In genomic region chr11:19892876-19893275, GRCh38 we compare ENCODE assay signal across 14 cellular contexts.
"Had no signal": no experiment of that assay in that cellular context is flagged by ENCODE, and none has a peak within 500 bp of the region (broad histone marks: within the 10 kb centered on the region; RNA-seq: fewer than 3 reads in every experiment).

No MANE protein-coding gene starts in this region.

- H3K4me1 Mint-ChIP-seq: activated CD4-positive, alpha-beta T cell treated with anti-CD3 and anti-CD28 coated beads, Interleukin-2, amount 10 ng/mL, durations not matched to agents 7 days and 5 days; activated naive CD4-positive, alpha-beta T cell treated with anti-CD3 and anti-CD28 coated beads, Interleukin-2, amount 10 ng/mL, durations not matched to agents 7 days and 5 days; immature natural killer cell; naive thymus-derived CD4-positive, alpha-beta T cell had no signal

- H3K36me3 Mint-ChIP-seq: activated naive CD4-positive, alpha-beta T cell treated with anti-CD3 and anti-CD28 coated beads, Interleukin-2, amount 10 ng/mL, durations not matched to agents 7 days and 5 days; immature natural killer cell had no signal

- H3K79me2 ChIP-seq: parathyroid adenoma had no signal

- H3K4me3 Mint-ChIP-seq: activated CD4-positive, alpha-beta T cell treated with anti-CD3 and anti-CD28 coated beads, Interleukin-2, amount 10 ng/mL, durations not matched to agents 7 days and 5 days; activated naive CD4-positive, alpha-beta T cell treated with anti-CD3 and anti-CD28 coated beads, Interleukin-2, amount 10 ng/mL, durations not matched to agents 7 days and 5 days; immature natural killer cell; naive thymus-derived CD4-positive, alpha-beta T cell; stimulated activated naive CD8-positive, alpha-beta T cell treated with anti-CD3 and anti-CD28 coated beads, Interleukin-15, Interleukin-2, amounts not matched to agents 100 ng/mL and 50 ng/mL, for 24 hours had no signal

- H3K9me3 Mint-ChIP-seq: activated CD4-positive, alpha-beta T cell treated with anti-CD3 and anti-CD28 coated beads, Interleukin-2, amount 10 ng/mL, durations not matched to agents 7 days and 5 days; activated naive CD4-positive, alpha-beta T cell treated with anti-CD3 and anti-CD28 coated beads, Interleukin-2, amount 10 ng/mL, durations not matched to agents 7 days and 5 days; activated T-helper 2 cell treated with anti-CD3 and anti-CD28 coated beads, Interferon-gamma antibody, Interleukin-2, Interleukin-4, amounts not matched to agents 10 μg/mL and 5 μg/mL and 100 μg/mL, durations not matched to agents 14 hours and 24 hours and 36 hours; immature natural killer cell; stimulated activated naive CD8-positive, alpha-beta T cell treated with anti-CD3 and anti-CD28 coated beads, Interleukin-15, Interleukin-2, amounts not matched to agents 100 ng/mL and 50 ng/mL, for 24 hours had no signal

- H3K4me1 ChIP-seq: colonic mucosa, parathyroid adenoma had no signal

- H3K4me3 ChIP-seq: colonic mucosa, lung had no signal

- H3K27me3 Mint-ChIP-seq: activated CD4-positive, alpha-beta T cell treated with anti-CD3 and anti-CD28 coated beads, Interleukin-2, amount 10 ng/mL, durations not matched to agents 7 days and 5 days; activated naive CD4-positive, alpha-beta T cell treated with anti-CD3 and anti-CD28 coated beads, Interleukin-2, amount 10 ng/mL, durations not matched to agents 7 days and 5 days; stimulated activated naive CD8-positive, alpha-beta T cell treated with anti-CD3 and anti-CD28 coated beads, Interleukin-15, Interleukin-2, amounts not matched to agents 100 ng/mL and 50 ng/mL, for 24 hours had no signal

- H3K27me3 ChIP-seq: colonic mucosa had no signal

- H3K36me3 ChIP-seq: colonic mucosa had no signal

- H3K9ac ChIP-seq: parathyroid adenoma had no signal

- H3K27ac Mint-ChIP-seq: activated CD4-positive, alpha-beta T cell treated with anti-CD3 and anti-CD28 coated beads, Interleukin-2, amount 10 ng/mL, durations not matched to agents 7 days and 5 days; activated naive CD4-positive, alpha-beta T cell treated with anti-CD3 and anti-CD28 coated beads, Interleukin-2, amount 10 ng/mL, durations not matched to agents 7 days and 5 days; activated T-helper 2 cell treated with anti-CD3 and anti-CD28 coated beads, Interferon-gamma antibody, Interleukin-2, Interleukin-4, amounts not matched to agents 10 μg/mL and 5 μg/mL and 100 μg/mL, durations not matched to agents 14 hours and 24 hours and 36 hours; immature natural killer cell; naive thymus-derived CD4-positive, alpha-beta T cell; stimulated activated naive CD8-positive, alpha-beta T cell treated with anti-CD3 and anti-CD28 coated beads, Interleukin-15, Interleukin-2, amounts not matched to agents 100 ng/mL and 50 ng/mL, for 24 hours had no signal

- H3K27ac ChIP-seq: colonic mucosa, parathyroid adenoma had no signal

- H2AFZ ChIP-seq: parathyroid adenoma had no signal

- DNase-seq: activated CD4-positive, alpha-beta T cell treated with anti-CD3 and anti-CD28 coated beads, Interleukin-2, amount 10 ng/mL, durations not matched to agents 7 days and 5 days; activated CD4-positive, CD25-positive, alpha-beta regulatory T cell; activated naive CD4-positive, alpha-beta T cell treated with anti-CD3 and anti-CD28 coated beads, Interleukin-2, amount 10 ng/mL, durations not matched to agents 7 days and 5 days; amniotic stem cell; colonic mucosa; effector CD8-positive, alpha-beta T cell; immature natural killer cell; left cardiac atrium; naive thymus-derived CD4-positive, alpha-beta T cell; stimulated activated CD4-positive, alpha-beta T cell treated with anti-CD3 and anti-CD28 coated beads, Interleukin-4, amount 100 ng/mL, for 24 hours had no signal

- H3K9me3 ChIP-seq: colonic mucosa had no signal
